Comparison of ENCODE assay signal across 8 cellular contexts in the genomic region with DNA sequence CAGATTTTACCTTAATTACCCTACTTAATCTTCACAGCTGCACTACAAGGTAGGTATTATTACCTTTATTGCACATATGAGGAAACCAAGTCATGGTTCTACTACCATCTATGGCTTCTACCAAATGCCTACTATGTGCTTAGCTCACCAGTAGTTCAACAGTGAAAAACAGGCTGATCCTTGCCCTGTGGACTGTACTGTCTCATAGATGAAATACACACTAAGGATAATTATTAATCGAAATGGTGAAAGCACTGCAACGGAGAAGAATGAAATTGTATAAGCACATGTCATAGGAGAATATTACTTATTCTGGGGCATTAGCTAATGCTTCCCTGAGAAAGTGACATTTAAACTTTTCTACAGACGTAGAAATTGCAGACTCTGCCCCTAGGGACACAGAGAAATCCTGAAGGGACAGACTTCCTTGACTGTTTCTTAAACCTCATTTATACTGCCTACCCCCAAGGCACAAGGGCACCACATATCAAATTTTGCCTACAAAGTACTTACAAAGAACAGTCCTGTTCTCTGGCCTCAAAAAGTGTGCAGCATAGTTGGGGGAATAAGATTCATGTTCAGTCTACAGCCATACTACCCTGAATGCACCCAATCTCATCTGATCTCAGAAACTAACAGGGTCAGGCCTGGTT.
"Had no signal": no experiment of that assay in that cellular context is flagged by ENCODE, and none has a peak within 500 bp of the region (broad histone marks: within the 10 kb centered on the region; RNA-seq: fewer than 3 reads in every experiment).

No MANE protein-coding gene starts in this region.

- H3K4me3 ChIP-seq: GM23338 had no signal

- DNase-seq: H9, HCEC 1CT, KBM-7 had no signal

- H3K4me2 ChIP-seq: GM23338, KMS-11 had no signal

- ATAC-seq: GM23338 had no signal

- H3K27ac ChIP-seq: KMS-11 had no signal

- FAIRE-seq: H1, H54, HTR-8/SVneo had no signal

- H2AFZ ChIP-seq: GM23338 had no signal

- H3K9ac ChIP-seq: KMS-11 had no signal
